ENCODE assay signal across 32 cellular contexts in the genomic region with DNA sequence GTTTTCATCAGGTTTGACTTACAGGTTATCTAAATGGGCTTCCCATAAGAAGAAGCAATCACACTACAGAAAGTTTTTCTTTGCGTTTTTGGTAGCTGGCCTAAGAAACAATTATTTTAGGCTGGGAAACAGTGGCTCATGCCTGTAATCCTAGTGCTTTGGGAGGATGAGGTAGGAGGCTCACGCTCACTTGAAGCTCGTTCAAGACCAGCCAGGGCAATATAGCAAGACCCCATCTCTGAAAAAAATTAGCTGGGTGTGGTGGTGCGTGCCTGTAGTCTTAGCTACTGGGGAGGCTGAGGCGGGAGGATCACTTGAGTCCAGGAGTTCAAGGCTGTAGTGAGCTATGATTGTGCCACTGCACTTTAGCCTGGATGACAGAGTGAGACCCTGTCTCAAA. TPM values are rescaled to one million over a fixed set of nuclear protein-coding genes. Genes with fewer than 3 reads are reported as not detected.
"Had no signal": no experiment of that assay in that cellular context is flagged by ENCODE, and none has a peak within 500 bp of the region (broad histone marks: within the 10 kb centered on the region; RNA-seq: fewer than 3 reads in every experiment).

No MANE protein-coding gene starts in this region.

- H3K4me3 ChIP-seq: coronary artery, dorsolateral prefrontal cortex, esophagus squamous epithelium, gastrocnemius medialis, heart right ventricle, left lung, lower lobe of right lung, mucosa of descending colon had no signal

- H3K27ac ChIP-seq: coronary artery, dorsolateral prefrontal cortex, epithelial cell of prostate, esophagus squamous epithelium, gastrocnemius medialis, heart right ventricle, left lung, lower lobe of right lung had no signal

- H3K4me1 ChIP-seq: gastrocnemius medialis, heart right ventricle had no signal

- DNase-seq: dermis blood vessel endothelial cell; dorsolateral prefrontal cortex; effector CD4-positive, alpha-beta T cell; effector memory CD4-positive, alpha-beta T cell; erythroblast; esophagus squamous epithelium; foreskin fibroblast; foreskin melanocyte; gastrocnemius medialis; glutamatergic neuron; head of caudate nucleus; heart right ventricle; hippocampal formation; left cardiac atrium; left lung; left ventricle myocardium superior; lower lobe of right lung; mesenchymal stem cell; mucosa of descending colon; naive B cell had no signal

- ATAC-seq: esophagus mucosa, gastrocnemius medialis, heart right ventricle, left cardiac atrium, left lung, left ventricle myocardium superior, lower lobe of right lung, mucosa of descending colon had no signal

- H3K27me3 ChIP-seq: dorsolateral prefrontal cortex, left lung had no signal

- FAIRE-seq: colon, islet of Langerhans, keratinocyte had no signal

- H3K36me3 ChIP-seq: esophagus squamous epithelium, gastrocnemius medialis, heart right ventricle, left lung, lower lobe of right lung had no signal

- H3K9me3 ChIP-seq: gastrocnemius medialis had no signal

RNA-seq across cellular contexts. Expression of a gene that starts 1.6 kb away (rescaled TPM):
- total RNA-seq: dermis blood vessel endothelial cell, esophagus mucosa, heart right ventricle, left cardiac atrium, left ventricle myocardium superior, lung microvascular endothelial cell, mesothelial cell of epicardium, myocyte had no signal
- polyA plus RNA-seq: heart right ventricle, keratinocyte had no signal

RNA-seq across cellular contexts. Expression of a gene that starts 28.6 kb away (rescaled TPM):
- total RNA-seq: dermis blood vessel endothelial cell, esophagus mucosa, esophagus squamous epithelium, gastrocnemius medialis, glomerular endothelial cell, heart right ventricle, left cardiac atrium, left ventricle myocardium superior, lower leg skin, lower lobe of right lung, mesenteric fat pad had no signal
- polyA plus RNA-seq: heart right ventricle, keratinocyte had no signal

RNA-seq across cellular contexts. Expression of a gene that starts 46.1 kb away (rescaled TPM):
- total RNA-seq: dermis blood vessel endothelial cell, esophagus mucosa, glomerular endothelial cell, heart right ventricle, left cardiac atrium, left ventricle myocardium superior, mesenteric fat pad, myocyte had no signal
